Comparison of ENCODE assay signal across 28 cellular contexts in the genomic region with DNA sequence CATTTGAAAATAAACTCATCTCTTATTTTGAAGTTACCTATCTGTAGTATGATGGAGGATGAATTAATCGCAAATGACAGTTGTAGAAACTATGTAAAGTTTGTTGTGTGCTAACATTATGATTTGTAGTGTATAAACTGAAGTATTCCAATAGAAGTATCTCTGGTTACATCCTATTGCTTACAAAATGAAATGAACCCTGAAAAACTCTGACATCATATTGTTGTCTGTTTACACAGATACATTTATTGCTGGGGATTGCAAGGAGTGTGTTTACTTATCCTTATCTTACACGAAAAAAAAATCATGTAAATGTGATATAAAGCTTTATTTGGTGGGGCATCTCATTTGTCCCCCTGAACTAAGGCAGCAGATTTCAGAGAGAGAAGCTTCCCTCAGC. TPM values are rescaled to one million over a fixed set of nuclear protein-coding genes. Genes with fewer than 3 reads are reported as not detected.
"Had no signal": no experiment of that assay in that cellular context is flagged by ENCODE, and none has a peak within 500 bp of the region (broad histone marks: within the 10 kb centered on the region; RNA-seq: fewer than 3 reads in every experiment).

No MANE protein-coding gene starts in this region.

- ATAC-seq: activated T-helper 17 cell treated with anti-CD3 and anti-CD28 coated beads, Interleukin-2, amount 50 U/mL, for 72 hours; effector memory CD8-positive, alpha-beta T cell; gastrocnemius medialis; left cardiac atrium; natural killer cell treated with Interleukin-12 subunit alpha and Interleukin-12 subunit beta and Interleukin-15 and Interleukin-18, amount 100 ng/mL, for 72 hours; stimulated activated naive B cell treated with anti-CD40 and anti-IgM and Interleukin-4, amounts not matched to agents 10 μg/mL and 1 μg/mL and 100 μg/mL, for 72 hours had no signal

- H3K9me3 ChIP-seq: adrenal gland, breast epithelium, esophagus muscularis mucosa, gastrocnemius medialis, neutrophil, ovary, prostate gland, transverse colon, uterus had no signal

- DNase-seq: activated CD4-positive, alpha-beta T cell treated with anti-CD3 and anti-CD28 coated beads for 1 hour; activated CD4-positive, alpha-beta T cell treated with anti-CD3 and anti-CD28 coated beads, Interleukin-2, amount 50 U/mL, for 1 hour; activated T-cell treated with anti-CD3 and anti-CD28 coated beads, Interleukin-2, amount 50 U/mL, for 1 hour; adrenal gland; effector memory CD8-positive, alpha-beta T cell; gastrocnemius medialis; head of caudate nucleus; hypothalamus; islet precursor cell; left cardiac atrium; midbrain; ovary; stimulated activated CD4-positive, alpha-beta T cell treated with anti-CD3 and anti-CD28 coated beads, Interleukin-2, amount 100 ng/mL, for 48 hours; stimulated activated CD8-positive, alpha-beta memory T cell treated with anti-CD3 and anti-CD28 coated beads, Interleukin-4, amount 100 ng/mL, for 48 hours; stimulated activated naive B cell treated with anti-CD40 and anti-IgM and Interleukin-4, amounts not matched to agents 10 μg/mL and 1 μg/mL and 100 μg/mL, for 72 hours; transverse colon; uterus had no signal

- FAIRE-seq: colon, endothelial cell of umbilical vein had no signal

- H3K4me3 ChIP-seq: adrenal gland, breast epithelium, esophagus muscularis mucosa, gastrocnemius medialis, ovary, prostate gland, transverse colon, uterus had no signal

- H3K36me3 ChIP-seq: adrenal gland, breast epithelium, gastrocnemius medialis, neutrophil, ovary, prostate gland, transverse colon, uterus had no signal

RNA-seq across cellular contexts. Expression of a gene that starts 22.5 kb away (rescaled TPM):
- total RNA-seq: breast epithelium, dermis microvascular lymphatic vessel endothelial cell, endothelial cell of umbilical vein, gastrocnemius medialis, left cardiac atrium, liver, ovary had no signal
- polyA plus RNA-seq: endothelial cell of umbilical vein, liver had no signal

RNA-seq across cellular contexts. Expression of a gene that starts 58.3 kb away (rescaled TPM):
- total RNA-seq: adrenal gland; dermis microvascular lymphatic vessel endothelial cell; endothelial cell of umbilical vein; esophagus muscularis mucosa; gastrocnemius medialis; left cardiac atrium; liver; natural killer cell treated with Interleukin-12 subunit alpha and Interleukin-12 subunit beta and Interleukin-15 and Interleukin-18, amount 100 ng/mL, for 72 hours; prostate gland; temporal lobe; transverse colon; uterus had no signal
- polyA plus RNA-seq: adrenal gland, endothelial cell of umbilical vein, liver, ovary had no signal
